ENCODE assay signal across 1 cellular context in the genomic region with DNA sequence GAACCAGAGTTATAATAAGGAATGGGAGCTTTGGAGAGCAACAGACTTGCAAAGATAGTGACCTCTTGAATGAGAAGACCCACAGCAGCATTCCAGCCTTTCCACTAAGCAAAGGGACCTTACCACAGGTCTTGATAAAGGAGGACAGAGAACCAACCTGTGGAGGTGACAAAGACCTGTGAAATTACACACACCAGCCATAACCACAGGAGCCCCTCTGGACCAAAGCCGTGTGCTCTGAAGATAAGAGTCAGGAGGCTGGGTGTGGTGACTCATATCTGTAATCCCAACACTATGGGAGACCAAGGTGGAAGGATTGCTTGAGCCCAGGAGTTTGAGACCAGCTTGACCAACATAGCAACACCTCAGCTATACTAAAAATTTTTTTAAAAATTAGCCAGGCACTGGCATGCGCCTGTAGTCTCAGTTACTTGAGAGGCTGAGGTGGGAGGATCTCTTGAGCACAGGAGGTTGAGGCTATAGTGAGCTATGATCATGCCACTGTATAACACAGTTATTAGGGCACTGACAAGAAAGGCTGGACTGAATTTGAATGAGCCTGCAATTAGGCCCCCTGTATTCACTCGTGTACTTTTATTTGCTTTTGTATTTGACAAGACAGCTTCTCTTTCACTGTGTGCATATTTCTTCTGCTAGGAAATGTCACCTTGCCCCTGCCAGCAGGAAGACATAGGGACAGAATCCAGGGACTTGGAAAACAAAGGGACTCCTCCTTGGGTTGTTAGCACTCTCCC.
A peak's percentile ranks its signal among the peaks of the same experiment; 100 is the strongest.
TF ChIP-seq lines count a peak whose summit lies in the region.

No MANE protein-coding gene starts in this region.

TF ChIP-seq in K562, 482 proteins besides CTCF, POLR2A, EP300 and RAD21 (continued from another document and continues in another):
- TF ChIP-seq, protein P1, sequence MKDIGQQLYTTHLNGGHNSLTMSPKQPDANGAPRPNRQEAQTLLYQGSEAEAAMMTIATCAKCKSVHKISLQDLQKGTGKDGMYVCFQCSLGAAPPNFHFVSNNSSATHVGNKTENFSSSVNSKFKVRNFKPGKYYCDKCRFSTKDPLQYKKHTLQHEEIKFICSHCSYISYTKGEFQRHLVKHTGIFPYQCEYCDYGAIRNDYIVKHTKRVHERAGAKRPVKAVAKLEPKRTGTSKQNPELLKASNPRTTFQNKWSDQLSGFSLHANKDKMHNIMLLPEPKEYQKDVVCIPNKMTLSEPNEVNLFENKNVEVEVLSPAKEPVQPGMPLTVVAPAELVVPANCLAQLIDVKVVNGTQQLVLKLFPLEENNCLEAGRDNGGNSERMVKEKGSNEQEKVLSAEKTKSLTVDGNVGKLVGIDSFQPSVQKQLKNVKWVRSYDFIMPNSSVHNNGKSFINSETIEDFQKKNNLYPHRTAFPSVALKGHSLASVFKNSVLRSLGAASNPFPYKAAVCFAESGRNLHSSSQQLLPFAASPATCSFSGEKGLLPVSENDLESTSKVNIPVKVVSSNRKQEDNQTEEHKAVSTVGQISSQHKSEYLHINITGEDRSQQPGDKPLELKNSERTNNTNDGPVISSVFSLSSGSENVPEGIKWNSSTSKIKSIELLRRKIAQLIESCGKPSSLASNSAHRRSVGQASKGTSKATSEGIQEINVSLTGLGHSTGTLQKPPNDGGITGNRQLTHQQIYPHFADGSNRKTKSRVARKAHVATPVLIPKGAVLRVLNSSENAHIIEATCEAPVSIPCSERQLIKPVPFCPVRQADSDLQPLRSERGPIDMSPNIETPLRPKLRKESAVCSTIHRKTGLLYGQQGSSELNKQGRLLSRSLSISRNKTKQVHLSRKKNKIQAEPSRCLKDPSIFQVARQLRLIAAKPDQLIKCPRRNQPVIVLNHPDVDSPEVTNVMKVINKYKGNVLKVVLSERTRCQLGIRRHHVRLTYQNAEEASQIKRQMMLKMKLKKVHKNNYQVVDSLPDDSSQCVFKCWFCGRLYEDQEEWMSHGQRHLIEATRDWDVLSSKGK (CRISPR knock-in tag; IDR thresholded peaks at IDR 0.05): no peak
- TF ChIP-seq, protein P2, sequence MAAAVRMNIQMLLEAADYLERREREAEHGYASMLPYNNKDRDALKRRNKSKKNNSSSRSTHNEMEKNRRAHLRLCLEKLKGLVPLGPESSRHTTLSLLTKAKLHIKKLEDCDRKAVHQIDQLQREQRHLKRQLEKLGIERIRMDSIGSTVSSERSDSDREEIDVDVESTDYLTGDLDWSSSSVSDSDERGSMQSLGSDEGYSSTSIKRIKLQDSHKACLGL (CRISPR knock-in tag; IDR thresholded peaks at IDR 0.05; ENCODE audit: borderline replicate concordance, poor library complexity, severe bottlenecking): no peak
- TF ChIP-seq ZNF785 (CRISPR knock-in tag; IDR thresholded peaks at IDR 0.05) (no peak), MCM7 (IDR thresholded peaks at IDR 0.05) (no peak), CBX2 (IDR thresholded peaks at IDR 0.05; ENCODE audit: insufficient read depth, low read length, poor library complexity, severe bottlenecking) (no peak), POLR2G (IDR thresholded peaks at IDR 0.05; ENCODE audit: low read depth, low read length) (no peak), CREB1 (IDR thresholded peaks at IDR 0.05) (no peak), CREB1 (CRISPR knock-in tag; IDR thresholded peaks at IDR 0.05) (no peak), EHMT2 (IDR thresholded peaks at IDR 0.05) (peak; percentile 79), NCOA2 (IDR thresholded peaks at IDR 0.05; ENCODE audit: partially characterized antibody in 2 of 2) (no peak), TAF9B (IDR thresholded peaks at IDR 0.05; ENCODE audit: partially characterized antibody) (no peak), ZNF184 (CRISPR knock-in tag; IDR thresholded peaks at IDR 0.05) (no peak), BRCA1 (IDR thresholded peaks at IDR 0.05) (no peak), BRCA1 (CRISPR knock-in tag; IDR thresholded peaks at IDR 0.05) (no peak), NFYB (IDR thresholded peaks at IDR 0.05; ENCODE audit: extremely low read depth, insufficient read length) (no peak), BRD9 (IDR thresholded peaks at IDR 0.05; ENCODE audit: low read depth, partially characterized antibody) (no peak), ZFP36 (IDR thresholded peaks at IDR 0.05; ENCODE audit: low read depth, low read length, partially characterized antibody) (no peak), THRAP3 (IDR thresholded peaks at IDR 0.05; ENCODE audit: borderline replicate concordance) (no peak), ZNF830 (CRISPR knock-in tag; IDR thresholded peaks at IDR 0.05) (no peak), ETV1 (tag; conservative IDR thresholded peaks at IDR 0.05; ENCODE audit: low read depth) (no peak), GTF2E2 (tag; IDR thresholded peaks at IDR 0.05) (0 out of 2 replicates have a peak, but pooled peaks have one; percentile 39), CHD7 (IDR thresholded peaks at IDR 0.05; ENCODE audit: low read depth, low read length) (no peak), CREM (IDR thresholded peaks at IDR 0.05; ENCODE audit: low read depth) (peak; percentile 63), ZNF282 (CRISPR knock-in tag; IDR thresholded peaks at IDR 0.05) (no peak), JUNB (CRISPR knock-in tag; conservative IDR thresholded peaks at IDR 0.05) (0 out of 2 replicates have a peak, but pooled peaks have one; percentile 54), SIRT6 (IDR thresholded peaks at IDR 0.05; ENCODE audit: low read depth, low read length) (no peak), YY1 (IDR thresholded peaks at IDR 0.05; ENCODE audit: borderline replicate concordance in 1 of 3, control insufficient read depth in 1 of 3, extremely low read depth in 1 of 3, insufficient read depth in 3 of 3, insufficient read length in 1 of 3, insufficient replicate concordance in 2 of 3, low read depth in 1 of 3, low read length in 2 of 3) (peak in 1 of 3 experiments; percentile 41), ARID2 (IDR thresholded peaks at IDR 0.05) (no peak), ELK3 (CRISPR knock-in tag; IDR thresholded peaks at IDR 0.05) (no peak), PML (IDR thresholded peaks at IDR 0.05; ENCODE audit: low read length) (peak; percentile 71; the same call in 1 of the 2 replicates), ZFP1 (CRISPR knock-in tag; IDR thresholded peaks at IDR 0.05) (no peak), HNRNPL (IDR thresholded peaks at IDR 0.05; ENCODE audit: low read depth, low read length) (no peak), NR2F6 (CRISPR knock-in tag; IDR thresholded peaks at IDR 0.05) (no peak), RUNX1 (IDR thresholded peaks at IDR 0.05; ENCODE audit: low read depth) (no peak), ZNF584 (CRISPR knock-in tag; IDR thresholded peaks at IDR 0.05; ENCODE audit: low read depth) (no peak)
- TF ChIP-seq, protein P3, sequence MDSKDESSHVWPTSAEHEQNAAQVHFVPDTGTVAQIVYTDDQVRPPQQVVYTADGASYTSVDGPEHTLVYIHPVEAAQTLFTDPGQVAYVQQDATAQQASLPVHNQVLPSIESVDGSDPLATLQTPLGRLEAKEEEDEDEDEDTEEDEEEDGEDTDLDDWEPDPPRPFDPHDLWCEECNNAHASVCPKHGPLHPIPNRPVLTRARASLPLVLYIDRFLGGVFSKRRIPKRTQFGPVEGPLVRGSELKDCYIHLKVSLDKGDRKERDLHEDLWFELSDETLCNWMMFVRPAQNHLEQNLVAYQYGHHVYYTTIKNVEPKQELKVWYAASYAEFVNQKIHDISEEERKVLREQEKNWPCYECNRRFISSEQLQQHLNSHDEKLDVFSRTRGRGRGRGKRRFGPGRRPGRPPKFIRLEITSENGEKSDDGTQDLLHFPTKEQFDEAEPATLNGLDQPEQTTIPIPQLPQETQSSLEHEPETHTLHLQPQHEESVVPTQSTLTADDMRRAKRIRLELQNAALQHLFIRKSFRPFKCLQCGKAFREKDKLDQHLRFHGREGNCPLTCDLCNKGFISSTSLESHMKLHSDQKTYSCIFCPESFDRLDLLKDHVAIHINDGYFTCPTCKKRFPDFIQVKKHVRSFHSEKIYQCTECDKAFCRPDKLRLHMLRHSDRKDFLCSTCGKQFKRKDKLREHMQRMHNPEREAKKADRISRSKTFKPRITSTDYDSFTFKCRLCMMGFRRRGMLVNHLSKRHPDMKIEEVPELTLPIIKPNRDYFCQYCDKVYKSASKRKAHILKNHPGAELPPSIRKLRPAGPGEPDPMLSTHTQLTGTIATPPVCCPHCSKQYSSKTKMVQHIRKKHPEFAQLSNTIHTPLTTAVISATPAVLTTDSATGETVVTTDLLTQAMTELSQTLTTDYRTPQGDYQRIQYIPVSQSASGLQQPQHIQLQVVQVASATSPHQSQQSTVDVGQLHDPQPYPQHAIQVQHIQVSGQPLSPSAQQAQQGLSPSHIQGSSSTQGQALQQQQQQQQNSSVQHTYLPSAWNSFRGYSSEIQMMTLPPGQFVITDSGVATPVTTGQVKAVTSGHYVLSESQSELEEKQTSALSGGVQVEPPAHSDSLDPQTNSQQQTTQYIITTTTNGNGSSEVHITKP (IDR thresholded peaks at IDR 0.05; ENCODE audit: partially characterized antibody): peak; percentile 8
- TF ChIP-seq, protein P4, sequence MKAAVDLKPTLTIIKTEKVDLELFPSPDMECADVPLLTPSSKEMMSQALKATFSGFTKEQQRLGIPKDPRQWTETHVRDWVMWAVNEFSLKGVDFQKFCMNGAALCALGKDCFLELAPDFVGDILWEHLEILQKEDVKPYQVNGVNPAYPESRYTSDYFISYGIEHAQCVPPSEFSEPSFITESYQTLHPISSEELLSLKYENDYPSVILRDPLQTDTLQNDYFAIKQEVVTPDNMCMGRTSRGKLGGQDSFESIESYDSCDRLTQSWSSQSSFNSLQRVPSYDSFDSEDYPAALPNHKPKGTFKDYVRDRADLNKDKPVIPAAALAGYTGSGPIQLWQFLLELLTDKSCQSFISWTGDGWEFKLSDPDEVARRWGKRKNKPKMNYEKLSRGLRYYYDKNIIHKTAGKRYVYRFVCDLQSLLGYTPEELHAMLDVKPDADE (conservative IDR thresholded peaks at IDR 0.05; ENCODE audit: control insufficient read depth, low read depth, low read length): 0 out of 2 replicates have a peak, but pooled peaks have one; percentile 42
